Comparison of ENCODE assay signal across 13 cellular contexts in the genomic region with DNA sequence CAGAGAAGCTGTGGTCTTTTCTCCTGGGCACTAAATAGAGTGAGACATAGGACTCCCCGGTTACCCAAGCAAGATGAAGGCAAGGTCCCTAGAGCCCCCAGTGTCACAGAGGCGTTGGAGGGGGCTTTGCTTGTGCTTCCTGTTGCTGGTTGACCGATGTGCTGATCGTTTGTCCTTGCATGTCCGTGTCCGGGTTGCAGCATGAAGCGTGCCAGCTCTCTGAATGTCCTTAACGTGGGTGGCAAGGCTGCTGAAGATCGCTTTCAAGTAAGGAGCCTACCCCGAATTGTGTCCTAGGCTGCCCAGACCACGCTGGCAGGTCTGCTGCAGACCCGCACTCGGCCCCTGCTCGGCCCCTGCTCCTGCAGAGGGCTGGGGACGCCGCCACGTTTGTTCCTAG. TPM values are rescaled to one million over a fixed set of nuclear protein-coding genes. Genes with fewer than 3 reads are reported as not detected.
A peak's percentile ranks its signal among the peaks of the same experiment; 100 is the strongest.
DNase-seq lines count a peak whose midpoint lies in the region; ATAC-seq lines count a peak whose summit lies in the region.
"Had no signal": no experiment of that assay in that cellular context is flagged by ENCODE, and none has a peak within 500 bp of the region (broad histone marks: within the 10 kb centered on the region; RNA-seq: fewer than 3 reads in every experiment).

No MANE protein-coding gene starts in this region.

- DNase-seq in mesenteric fat pad (ENCODE audit: low spot score), result peak; percentile 69
- DNase-seq in NCI-H1105 (lab: John Stamatoyannopoulos, UW), result no peak
- DNase-seq in CD1c-positive myeloid dendritic cell (ENCODE audit: extremely low spot score), result no peak
- DNase-seq: activated CD4-positive, alpha-beta T cell treated with anti-CD3 and anti-CD28 coated beads, Interleukin-2, amount 50 U/mL, for 4 hours; activated naive CD4-positive, alpha-beta T cell; GDM1; NCI-H2171 treated with DMSO at 0.1 percent for 48 hours; OCI-M1 had no signal

- ATAC-seq in GM18517 (IDR thresholded peaks at IDR 0.05; ENCODE audit: unreplicated experiment) (peak; percentile 15), GM21515 (IDR thresholded peaks at IDR 0.05; ENCODE audit: unreplicated experiment) (peak; percentile 8), HG03135 (IDR thresholded peaks at IDR 0.05; ENCODE audit: unreplicated experiment) (peak; percentile 4), HG02623 (IDR thresholded peaks at IDR 0.05; ENCODE audit: unreplicated experiment) (no peak), GM21717 (IDR thresholded peaks at IDR 0.05; ENCODE audit: unreplicated experiment) (no peak)

RNA-seq across cellular contexts. Expression of a gene that starts 23.1 kb away (rescaled TPM):
- 6.3 TPM for total RNA-seq in mesenteric fat pad

RNA-seq across cellular contexts. Expression of a gene that starts 23.5 kb away (rescaled TPM):
- 57.4 TPM for total RNA-seq in mesenteric fat pad

Comparison
In these comparisons a context has a peak if more than half of its experiments do, and no peak if none do; other contexts are left out.
1. ATAC-seq: peak in GM18517 (single experiment), GM21515 (single experiment) and HG03135 (single experiment); none in HG02623 (single experiment) and GM21717 (single experiment).